ENCODE assay signal across 8 cellular contexts in genomic region chr20:17966432-17967312, GRCh38. TPM values are rescaled to one million over a fixed set of nuclear protein-coding genes. Genes with fewer than 3 reads are reported as not detected.
DNase-seq lines count a peak whose midpoint lies in the region; ATAC-seq, FAIRE-seq and TF ChIP-seq lines count a peak whose summit lies in the region.

No MANE protein-coding gene starts in this region.

- no peaks in the 10 kb centered on the region for H3K27me3 Mint-ChIP-seq in naive B cell

- no peaks in the 10 kb centered on the region for H3K36me3 Mint-ChIP-seq in naive B cell

- peaks cover 52 to 77% (median 68%) of the 10 kb centered on the region in 3 donors for H3K4me1 Mint-ChIP-seq in naive B cell

- in situ Hi-C loops in ACHN (cut with HindIII; ENCODE audit: low pct_ligation_motif_present, low pct_unique_long_range_greater_than_20kb, low sequenced_read_pairs), result no loop called here

- intact Hi-C loops in dorsolateral prefrontal cortex (cut with DNase I), result loop anchor here in 1 of 2 donors (5.0 kb wide), 1 partner anchor 501 kb away; the partner anchor contains the start of genes DZANK1 and POLR3F

- TF ChIP-seq CTCF in GM12873 (IDR thresholded peaks at IDR 0.05; ENCODE audit: insufficient read depth, low read depth, low read length, missing control alignments) (peak; percentile 44), dorsolateral prefrontal cortex (IDR thresholded peaks at IDR 0.05 in 54 of 56, conservative IDR thresholded peaks at IDR 0.05 in 2 of 56; ENCODE audit: low read depth in 1 of 56, partially characterized antibody in 56 of 56) (peak in 1 of 56 donors; percentile 10)

- H3K9me3 Mint-ChIP-seq in naive B cell, result no peaks in the 10 kb centered on the region

- peak overlapping the region; percentile 96 to 99 (median 98) for H3K27ac Mint-ChIP-seq in naive B cell

- H3K4me3 ChIP-seq in dorsolateral prefrontal cortex, result peak overlapping the region; percentile 64 to 99 (median 93)

- FAIRE-seq in RCC 7860 (lab: Jason Lieb, UNC), result no peak

- H3K27me3 ChIP-seq in dorsolateral prefrontal cortex, result no peaks in the 10 kb centered on the region

- peak overlapping the region; percentile 92 to 97 (median 96) for H3K4me3 Mint-ChIP-seq in naive B cell

- ATAC-seq in naive B cell (ENCODE audit: low read depth in 2 of 2) (no peak), HG02610 (IDR thresholded peaks at IDR 0.05; ENCODE audit: unreplicated experiment) (no peak)

- H3K27ac ChIP-seq in dorsolateral prefrontal cortex, result peak overlapping the region in 49 of 59 donors; percentile 7 to 100 (median 67)

- DNase-seq in ACHN, result peak; percentile 30
- peak; percentile 27 for DNase-seq in RCC 7860 (ENCODE audit: low spot score)
- DNase-seq in dorsolateral prefrontal cortex, result no peak
- DNase-seq in naive B cell, result no peak
- no peak for DNase-seq in activated CD4-positive, CD25-positive, alpha-beta regulatory T cell (lab: John Stamatoyannopoulos, UW)
- DNase-seq in GM19238 (ENCODE audit: insufficient read length, low spot score), result no peak

RNA-seq across cellular contexts. Expression of gene SNX5, which starts 1.9 kb away (rescaled TPM):
- total RNA-seq in dorsolateral prefrontal cortex, result 10 to 100 TPM; 48.0 to 94.6 (median 62.3) TPM
- polyA plus RNA-seq in naive B cell (ENCODE audit: low read depth in 6 of 6), result 100 to 1,000 TPM; 102 to 151 (median 122) TPM

RNA-seq across cellular contexts. Expression of gene MGME1, which starts 2.1 kb away (rescaled TPM):
- 10 to 100 TPM in 5 of 120 experiments, 1 to 10 TPM in 115; 3.2 to 12.5 (median 6.9) TPM for total RNA-seq in dorsolateral prefrontal cortex
- polyA plus RNA-seq in naive B cell (ENCODE audit: low read depth in 6 of 6), result 10 to 100 TPM; 16.3 to 99.1 (median 43.2) TPM

Comparison
In these comparisons a context has a peak if more than half of its experiments do, and no peak if none do; other contexts are left out.
1. DNase-seq: peak in ACHN (single experiment) and RCC 7860 (single experiment); none in dorsolateral prefrontal cortex (0 of 10), naive B cell (single experiment), activated CD4-positive, CD25-positive, alpha-beta regulatory T cell (0 of 4) and GM19238 (single experiment).